ENCODE assay signal across 27 cellular contexts in the genomic region with DNA sequence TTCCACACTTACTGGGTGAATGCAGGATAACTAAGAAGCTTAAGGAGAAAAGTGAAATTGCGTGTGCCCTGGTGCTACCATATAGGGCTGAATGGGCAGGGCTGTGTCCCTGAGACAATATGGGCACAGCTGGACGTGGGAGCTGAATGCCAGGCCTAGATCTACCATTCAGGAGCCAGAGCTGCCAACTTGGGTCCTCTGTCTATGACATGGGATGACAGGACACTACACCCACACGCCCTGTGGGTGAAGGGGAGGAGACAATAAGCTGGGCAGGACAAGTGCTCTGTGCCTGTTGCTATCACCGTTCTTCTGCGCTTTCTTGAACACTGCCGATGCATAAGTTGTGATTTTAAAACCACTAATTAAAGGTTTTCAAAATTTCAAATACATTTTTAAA.
DNase-seq lines count a peak whose midpoint lies in the region; ATAC-seq and TF ChIP-seq lines count a peak whose summit lies in the region.
"Had no signal": no experiment of that assay in that cellular context is flagged by ENCODE, and none has a peak within 500 bp of the region (broad histone marks: within the 10 kb centered on the region; RNA-seq: fewer than 3 reads in every experiment).

No MANE protein-coding gene starts in this region.

- no peak overlapping the region for H4K5ac ChIP-seq in IMR-90 (ENCODE audit: low read depth, low read length)

- in situ Hi-C loops in IMR-90 (cut with MboI; ENCODE audit: low sequenced_read_pairs) = no loop called here

- no peak overlapping the region for H2BK15ac ChIP-seq in IMR-90 (ENCODE audit: low read depth, low read length)

- no peaks in the 10 kb centered on the region for H3K9me3 ChIP-seq in IMR-90 (ENCODE audit: control insufficient read depth, insufficient read depth, low read length)
- no peaks in the 10 kb centered on the region for H3K9me3 ChIP-seq in esophagus muscularis mucosa
- H3K9me3 ChIP-seq: A549, Caco-2 had no signal

- H3K4me1 ChIP-seq in IMR-90 (ENCODE audit: control insufficient read depth, insufficient read depth, low read length) (peaks cover 9% of the 10 kb centered on the region), esophagus muscularis mucosa (peaks cover 0 to 33% (median 15%) of the 10 kb centered on the region in 4 donors)

- no peak overlapping the region for H3K9ac ChIP-seq in IMR-90 (ENCODE audit: low read depth, low read length)
- H3K9ac ChIP-seq: KMS-11 had no signal

- H3K14ac ChIP-seq in IMR-90 (replicated peaks; ENCODE audit: low read depth, low read length) = no peak overlapping the region

- no peak overlapping the region for H2BK5ac ChIP-seq in IMR-90 (ENCODE audit: low read depth, low read length, poor library complexity, severe bottlenecking)

- no peak overlapping the region for H3K27ac Mint-ChIP-seq in WTC11
- H3K27ac Mint-ChIP-seq: CD8-positive, alpha-beta T cell; GM23338; H9; IgD-negative memory B cell had no signal

- H2AK9ac ChIP-seq in IMR-90 (replicated peaks; ENCODE audit: low read depth, low read length, poor library complexity) = no peak overlapping the region

- TF ChIP-seq CTCF in IMR-90 (conservative IDR thresholded peaks at IDR 0.05; ENCODE audit: low read depth, low read length) (no peak), esophagus muscularis mucosa (IDR thresholded peaks at IDR 0.05) (no peak), WTC11 (IDR thresholded peaks at IDR 0.05) (no peak)

- no CpG with 5 or more reads among the region's 6 CpGs for WGBS in IMR-90 (ENCODE audit: extremely low coverage in 2 of 2, insufficient read length in 1 of 2), 2 experiments
- WGBS in esophagus muscularis mucosa = 94% methylated on average over 6 of the region's 6 CpGs

- intact Hi-C loops in IMR-90 (cut with micrococcal nuclease) = no loop called here
- intact Hi-C loops in esophagus muscularis mucosa (cut with DNase I) = loop anchor here (5.0 kb wide), 1 partner anchor 204 kb away; no protein-coding TSS in a partner anchor
- intact Hi-C loops in left ventricle myocardium superior (cut with micrococcal nuclease) = no loop called here
- intact Hi-C loops in sciatic nerve (cut with DNase I) = no loop called here

- H3K36me3 Mint-ChIP-seq in WTC11 = peaks cover 26% of the 10 kb centered on the region
- H3K36me3 Mint-ChIP-seq: CD8-positive, alpha-beta T cell had no signal

- H2AFZ ChIP-seq in IMR-90 (replicated peaks; ENCODE audit: low read length, poor library complexity) = no peak overlapping the region
- H2AFZ ChIP-seq: GM23338 had no signal

- H3K27ac ChIP-seq in IMR-90 (ENCODE audit: insufficient read depth, low read length) (no peak overlapping the region), esophagus muscularis mucosa (replicated peaks in 1 of 4) (no peak overlapping the region)
- H3K27ac ChIP-seq: A549, C4-2B, KMS-11, SK-N-MC had no signal

- no peak overlapping the region for H3K23ac ChIP-seq in IMR-90 (ENCODE audit: low read depth, low read length)

- no peak for TF ChIP-seq EP300 in esophagus muscularis mucosa (IDR thresholded peaks at IDR 0.05)

- H3K36me3 ChIP-seq in IMR-90 (ENCODE audit: control insufficient read depth, insufficient read depth, low read length) = peaks cover 53% of the 10 kb centered on the region
- H3K36me3 ChIP-seq in esophagus muscularis mucosa = peaks cover 6 to 67% (median 45%) of the 10 kb centered on the region in 4 donors

- no peaks in the 10 kb centered on the region; the same call in 1 of the 2 replicates for H3K9me3 Mint-ChIP-seq in WTC11
- H3K9me3 Mint-ChIP-seq: GM23338, H9, IgD-negative memory B cell had no signal

- no peaks in the 10 kb centered on the region for H3K27me3 Mint-ChIP-seq in WTC11 (ENCODE audit: low read depth)
- H3K27me3 Mint-ChIP-seq: IgD-negative memory B cell had no signal

- no TSS peak for BruUV-seq in IMR-90 (replicated peaks; lab: Mats Ljungman, UMichigan)

- H3K4ac ChIP-seq in IMR-90 (ENCODE audit: low read depth, low read length) = no peak overlapping the region

- no peak overlapping the region for H2BK120ac ChIP-seq in IMR-90 (ENCODE audit: low read depth, low read length)

- no peak overlapping the region for H3K56ac ChIP-seq in IMR-90 (ENCODE audit: extremely low read depth, insufficient read depth, low read length)

- TF ChIP-seq POLR2A in IMR-90 (IDR thresholded peaks at IDR 0.05; ENCODE audit: low read depth, low read length) (no peak), esophagus muscularis mucosa (IDR thresholded peaks at IDR 0.05; ENCODE audit: low read depth) (no peak)

- dilution Hi-C loops in IMR-90 (cut with HindIII; ENCODE audit: low sequenced_read_pairs, unreplicated experiment) = no loop called here

- H2AK5ac ChIP-seq in IMR-90 (ENCODE audit: low read depth, low read length) = peak overlapping the region; percentile 0; the same call in 1 of the 2 replicates

- no peak overlapping the region for H2BK20ac ChIP-seq in IMR-90 (ENCODE audit: low read depth, low read length)

- DNase-seq in IMR-90 (no peak), esophagus muscularis mucosa (ENCODE audit: extremely low spot score) (peak; percentile 37), left ventricle myocardium superior (peak; percentile 62), sciatic nerve (ENCODE audit: low spot score) (peak; percentile 54), WTC11 (ENCODE audit: low spot score) (no peak)
- DNase-seq: Caco-2; CD8-positive, alpha-beta T cell; H9; NCI-H1048; NCI-H1417; NCI-H1694; NCI-H2081; NCI-H2171; NCI-H226; NCI-H510A; NCI-H69; RPMI8226; SIG-M5 had no signal

- H3K4me3 ChIP-seq in IMR-90 (ENCODE audit: insufficient read depth, low read depth, low read length) (no peak overlapping the region), esophagus muscularis mucosa (no peak overlapping the region)
- H3K4me3 ChIP-seq: A549, GM23338, SK-N-MC had no signal

- ATAC-seq in IMR-90 (ENCODE audit: low read depth) (no peak), left ventricle myocardium superior (peak; percentile 88), sciatic nerve (no peak), WTC11 (no peak), GM19023 (IDR thresholded peaks at IDR 0.05; ENCODE audit: unreplicated experiment) (no peak), HG03342 (IDR thresholded peaks at IDR 0.05; ENCODE audit: unreplicated experiment) (no peak), HG03097 (IDR thresholded peaks at IDR 0.05; ENCODE audit: low FRiP score, unreplicated experiment) (no peak)
- ATAC-seq: A549; CD8-positive, alpha-beta T cell; GM23338 had no signal

- no peaks in the 10 kb centered on the region for H3K4me1 Mint-ChIP-seq in WTC11
- H3K4me1 Mint-ChIP-seq: GM23338, H9 had no signal

- peaks cover 35% of the 10 kb centered on the region for H3K9me1 ChIP-seq in IMR-90 (ENCODE audit: insufficient read depth, low read length)

- no peak overlapping the region for H3K4me2 ChIP-seq in IMR-90 (ENCODE audit: low read depth, low read length)
- H3K4me2 ChIP-seq: A549, GM23338, KMS-11 had no signal

- H3K27me3 ChIP-seq in IMR-90 (ENCODE audit: control insufficient read depth, insufficient read depth, low read length) (no peaks in the 10 kb centered on the region), esophagus muscularis mucosa (no peaks in the 10 kb centered on the region)

- no peak for TF ChIP-seq RAD21 in IMR-90 (IDR thresholded peaks at IDR 0.05; ENCODE audit: low read length)

- POLR2A ChIA-PET in IMR-90 (lab: Charles Lee; ENCODE audit: unreplicated experiment) (no interaction called here), WTC11 (lab: Charles Lee) (no interaction called here)

- H3K79me1 ChIP-seq in IMR-90 (ENCODE audit: low read depth in 1 of 2, low read length in 2 of 2) = peaks cover 8 to 45% of the 10 kb centered on the region in 2 experiments

- H4K8ac ChIP-seq in IMR-90 (ENCODE audit: low read depth in 2 of 2, low read length in 2 of 2) = no peak overlapping the region

- no peak overlapping the region for H4K91ac ChIP-seq in IMR-90 (ENCODE audit: insufficient read depth, low read depth, low read length)

- peaks cover 11% of the 10 kb centered on the region for H4K20me1 ChIP-seq in IMR-90 (ENCODE audit: insufficient read depth, low read length)

- H3K4me3 Mint-ChIP-seq in WTC11 = no peak overlapping the region
- H3K4me3 Mint-ChIP-seq: CD8-positive, alpha-beta T cell; GM23338; H9; IgD-negative memory B cell had no signal

- CTCF ChIA-PET in IMR-90 (lab: Yijun Ruan, JAX) = no interaction called here
- CTCF ChIA-PET in WTC11 (lab: Charles Lee) = interaction anchor here (1.3 to 2.7 kb wide), 3 partner anchors 13 to 34 kb away, joined by 3 to 19 read pairs (median 5); no protein-coding TSS in a partner anchor

- no peak overlapping the region for H3K18ac ChIP-seq in IMR-90 (ENCODE audit: low read depth, low read length)

TF ChIP-seq in IMR-90, 13 proteins besides CTCF, POLR2A, EP300 and RAD21 (continues in another document):
- no peak for TF ChIP-seq MXI1 (IDR thresholded peaks at IDR 0.05; ENCODE audit: borderline replicate concordance, low read depth, low read length)
- TF ChIP-seq MAZ (IDR thresholded peaks at IDR 0.05; ENCODE audit: borderline replicate concordance, low read depth, low read length) = no peak
- TF ChIP-seq NFE2L2 (IDR thresholded peaks at IDR 0.05; ENCODE audit: low read depth, low read length) = no peak
- TF ChIP-seq MAFK (IDR thresholded peaks at IDR 0.05; ENCODE audit: low read depth, low read length) = no peak
- TF ChIP-seq ELK1 (IDR thresholded peaks at IDR 0.05; ENCODE audit: borderline replicate concordance, low read depth, low read length) = no peak

TF ChIP-seq in WTC11, 78 proteins besides CTCF, POLR2A, EP300 and RAD21 (continues in another document):
- TF ChIP-seq, protein P1, sequence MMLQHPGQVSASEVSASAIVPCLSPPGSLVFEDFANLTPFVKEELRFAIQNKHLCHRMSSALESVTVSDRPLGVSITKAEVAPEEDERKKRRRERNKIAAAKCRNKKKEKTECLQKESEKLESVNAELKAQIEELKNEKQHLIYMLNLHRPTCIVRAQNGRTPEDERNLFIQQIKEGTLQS (CRISPR knock-in tag; conservative IDR thresholded peaks at IDR 0.05) = no peak
- TF ChIP-seq NFATC4 (CRISPR knock-in tag; IDR thresholded peaks at IDR 0.05) (no peak), FOXP1 (CRISPR knock-in tag; IDR thresholded peaks at IDR 0.05; ENCODE audit: borderline replicate concordance) (no peak), ZNF263 (CRISPR knock-in tag; IDR thresholded peaks at IDR 0.05; ENCODE audit: low read depth) (no peak)
- TF ChIP-seq, protein P2, sequence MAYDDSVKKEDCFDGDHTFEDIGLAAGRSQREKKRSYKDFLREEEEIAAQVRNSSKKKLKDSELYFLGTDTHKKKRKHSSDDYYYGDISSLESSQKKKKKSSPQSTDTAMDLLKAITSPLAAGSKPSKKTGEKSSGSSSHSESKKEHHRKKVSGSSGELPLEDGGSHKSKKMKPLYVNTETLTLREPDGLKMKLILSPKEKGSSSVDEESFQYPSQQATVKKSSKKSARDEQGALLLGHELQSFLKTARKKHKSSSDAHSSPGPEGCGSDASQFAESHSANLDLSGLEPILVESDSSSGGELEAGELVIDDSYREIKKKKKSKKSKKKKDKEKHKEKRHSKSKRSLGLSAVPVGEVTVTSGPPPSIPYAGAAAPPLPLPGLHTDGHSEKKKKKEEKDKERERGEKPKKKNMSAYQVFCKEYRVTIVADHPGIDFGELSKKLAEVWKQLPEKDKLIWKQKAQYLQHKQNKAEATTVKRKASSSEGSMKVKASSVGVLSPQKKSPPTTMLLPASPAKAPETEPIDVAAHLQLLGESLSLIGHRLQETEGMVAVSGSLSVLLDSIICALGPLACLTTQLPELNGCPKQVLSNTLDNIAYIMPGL (CRISPR knock-in tag; IDR thresholded peaks at IDR 0.05) = no peak

Comparison
In these comparisons a context has a peak if more than half of its experiments do, and no peak if none do; other contexts are left out.
1. DNase-seq: peak in esophagus muscularis mucosa (single experiment), left ventricle myocardium superior (single experiment) and sciatic nerve (single experiment); none in IMR-90 (single experiment) and WTC11 (single experiment).